In the genomic region with DNA sequence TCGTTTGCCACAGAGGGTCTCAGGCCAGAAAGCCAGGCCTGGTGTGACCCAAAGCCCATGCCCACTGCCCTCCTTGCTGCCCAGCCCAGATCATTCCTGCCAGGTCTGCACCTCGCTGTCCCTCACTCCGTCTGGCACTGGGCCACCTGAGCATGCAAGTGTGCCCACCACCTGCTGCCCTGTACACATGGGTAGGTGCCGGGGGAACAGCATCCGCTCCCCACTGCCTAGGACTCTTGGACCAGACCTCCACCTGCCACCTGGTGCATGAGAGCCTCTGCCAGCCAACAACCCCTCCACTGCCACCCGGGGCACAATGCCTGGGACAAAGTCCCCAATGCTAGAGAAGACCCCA, we compare ENCODE assay signal across 1 cellular context.
TF ChIP-seq lines count a peak whose summit lies in the region.

No MANE protein-coding gene starts in this region.

TF ChIP-seq in IMR-90, 13 proteins besides CTCF, POLR2A, EP300 and RAD21:
- TF ChIP-seq BHLHE40 (IDR thresholded peaks at IDR 0.05; ENCODE audit: low read depth, low read length) (no peak), MXI1 (IDR thresholded peaks at IDR 0.05; ENCODE audit: borderline replicate concordance, low read depth, low read length) (no peak), MAFK (IDR thresholded peaks at IDR 0.05; ENCODE audit: low read depth, low read length) (no peak), CHD1 (IDR thresholded peaks at IDR 0.05; ENCODE audit: low read depth, low read length) (no peak), RFX5 (IDR thresholded peaks at IDR 0.05; ENCODE audit: low read depth, low read length) (no peak), CEBPB (IDR thresholded peaks at IDR 0.05; ENCODE audit: low read depth, low read length) (no peak)
- TF ChIP-seq, protein P1, sequence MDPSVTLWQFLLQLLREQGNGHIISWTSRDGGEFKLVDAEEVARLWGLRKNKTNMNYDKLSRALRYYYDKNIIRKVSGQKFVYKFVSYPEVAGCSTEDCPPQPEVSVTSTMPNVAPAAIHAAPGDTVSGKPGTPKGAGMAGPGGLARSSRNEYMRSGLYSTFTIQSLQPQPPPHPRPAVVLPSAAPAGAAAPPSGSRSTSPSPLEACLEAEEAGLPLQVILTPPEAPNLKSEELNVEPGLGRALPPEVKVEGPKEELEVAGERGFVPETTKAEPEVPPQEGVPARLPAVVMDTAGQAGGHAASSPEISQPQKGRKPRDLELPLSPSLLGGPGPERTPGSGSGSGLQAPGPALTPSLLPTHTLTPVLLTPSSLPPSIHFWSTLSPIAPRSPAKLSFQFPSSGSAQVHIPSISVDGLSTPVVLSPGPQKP (IDR thresholded peaks at IDR 0.05; ENCODE audit: borderline replicate concordance, low read depth, low read length), result no peak
